ENCODE assay signal across 31 cellular contexts in the genomic region with DNA sequence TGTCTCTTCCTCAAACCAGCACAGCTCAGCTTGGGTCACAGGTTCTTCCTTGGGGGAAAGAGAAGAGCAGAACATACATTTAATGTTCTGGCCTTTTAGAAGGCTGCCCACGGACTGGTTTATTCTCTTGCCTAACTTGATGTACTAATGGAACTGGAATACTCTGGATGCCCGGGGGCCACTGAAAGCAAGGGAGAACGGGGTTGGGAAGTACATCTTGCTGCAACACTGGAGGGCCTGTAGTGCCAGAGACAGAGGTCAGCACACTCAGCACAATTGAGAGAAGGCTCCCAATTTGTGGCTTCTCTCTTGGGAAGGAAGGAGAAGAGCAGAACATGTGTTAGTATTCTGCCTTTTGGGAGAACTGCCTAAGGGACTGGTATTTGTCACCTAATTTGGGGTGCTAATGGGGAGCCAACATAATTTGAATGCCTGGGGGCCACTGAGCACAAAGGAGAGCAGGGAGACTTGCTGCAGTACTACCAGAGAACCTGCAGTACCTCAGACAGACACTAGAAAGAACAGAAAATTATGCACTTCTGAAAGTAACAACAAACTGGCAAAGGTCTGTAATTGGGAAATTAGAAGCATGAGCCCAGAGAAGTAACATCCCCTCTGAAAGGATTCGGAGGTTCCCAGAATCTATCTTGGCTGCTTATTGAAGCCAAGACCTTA. TPM values are rescaled to one million over a fixed set of nuclear protein-coding genes. Genes with fewer than 3 reads are reported as not detected.
A peak's percentile ranks its signal among the peaks of the same experiment; 100 is the strongest.
DNase-seq lines count a peak whose midpoint lies in the region; ATAC-seq, FAIRE-seq and TF ChIP-seq lines count a peak whose summit lies in the region.
"Had no signal": no experiment of that assay in that cellular context is flagged by ENCODE, and none has a peak within 500 bp of the region (broad histone marks: within the 10 kb centered on the region; RNA-seq: fewer than 3 reads in every experiment).

No MANE protein-coding gene starts in this region.

- 52% methylated on average over 4 of the region's 4 CpGs for WGBS in A549 (ENCODE audit: missing lambda C conversion rate)

- H3K27ac Mint-ChIP-seq in GM23338: no peak overlapping the region
- H3K27ac Mint-ChIP-seq in CD4-positive, alpha-beta memory T cell: no peak overlapping the region
- H3K27ac Mint-ChIP-seq: activated CD8-positive, alpha-beta T cell treated with anti-CD3 and anti-CD28 coated beads, Interleukin-2, amount 10 ng/mL, durations not matched to agents 7 days and 5 days; activated naive CD8-positive, alpha-beta T cell treated with anti-CD3 and anti-CD28 coated beads for 36 hours; naive thymus-derived CD4-positive, alpha-beta T cell; stimulated activated naive CD8-positive, alpha-beta T cell treated with anti-CD3 and anti-CD28 coated beads, Interleukin-15, amount 100 ng/mL, for 72 hours had no signal

- no peak for DNase-seq in A549 (ENCODE audit: low read depth in 1 of 2, low spot score in 1 of 2)
- DNase-seq in GM23338 (ENCODE audit: low spot score): peak; percentile 28
- DNase-seq in fibroblast of the aortic adventitia (ENCODE audit: low read depth): no peak
- DNase-seq in stimulated activated naive CD4-positive, alpha-beta T cell treated with Interleukin-2 at 50 U/mL for 16 hours (lab: John Stamatoyannopoulos, UW): no peak
- no peak for DNase-seq in putamen (ENCODE audit: low spot score)
- no peak for DNase-seq in CD4-positive, alpha-beta memory T cell
- no peak for DNase-seq in NCI-H1930 (lab: John Stamatoyannopoulos, UW)
- DNase-seq: activated CD4-positive, alpha-beta T cell treated with anti-CD3 and anti-CD28 coated beads for 1 hour; activated CD8-positive, alpha-beta T cell treated with anti-CD3 and anti-CD28 coated beads, Interleukin-2, amount 10 ng/mL, durations not matched to agents 7 days and 5 days; activated effector memory CD4-positive, alpha-beta T cell treated with anti-CD3 and anti-CD28 coated beads, Interleukin-2, amount 50 U/mL, for 16 hours; activated naive CD8-positive, alpha-beta T cell treated with anti-CD3 and anti-CD28 coated beads for 36 hours; activated T-cell treated with anti-CD3 and anti-CD28 coated beads for 4 hours; central memory CD4-positive, alpha-beta T cell; COR-L47; dermis blood vessel endothelial cell; DMS79; GOT3; left ventricle myocardium inferior; naive thymus-derived CD4-positive, alpha-beta T cell; NCI-H1436 treated with DMSO at 0.1 percent for 48 hours; NCI-H2107; NCI-H446; occipital lobe; stimulated activated naive CD8-positive, alpha-beta T cell treated with anti-CD3 and anti-CD28 coated beads, Interleukin-15, amount 100 ng/mL, for 72 hours had no signal

- ATAC-seq in A549: peak; percentile 56 to 62; a peak in 4 of 6 replicates
- ATAC-seq in GM23338: peak; percentile 79
- ATAC-seq: activated CD8-positive, alpha-beta T cell treated with anti-CD3 and anti-CD28 coated beads, Interleukin-2, amount 10 ng/mL, durations not matched to agents 7 days and 5 days; naive thymus-derived CD4-positive, alpha-beta T cell; stimulated activated naive CD8-positive, alpha-beta T cell treated with anti-CD3 and anti-CD28 coated beads, Interleukin-15, amount 100 ng/mL, for 72 hours had no signal

- no peaks in the 10 kb centered on the region for H3K27me3 ChIP-seq in GM23338 (ENCODE audit: insufficient read depth)
- peaks cover 7% of the 10 kb centered on the region for H3K27me3 ChIP-seq in CD4-positive, alpha-beta memory T cell (ENCODE audit: insufficient read depth, low read length)
- H3K27me3 ChIP-seq: ascending aorta; BLaER1 treated with 17β-estradiol and CSF1 and Interleukin-3, amounts not matched to agents 10 nM and 100 nM had no signal

- POLR2A ChIA-PET in A549 (lab: Yijun Ruan, JAX): no interaction called here
- POLR2A ChIA-PET in CD4-positive, alpha-beta memory T cell (lab: Charles Lee; ENCODE audit: partially characterized antibody): no interaction called here

- CTCF ChIA-PET in A549 (lab: Yijun Ruan, JAX): interaction anchor here (1.0 kb wide), 1 partner anchor 17 kb away, joined by 3 read pairs; no protein-coding TSS in a partner anchor
- CTCF ChIA-PET in CD4-positive, alpha-beta memory T cell (lab: Charles Lee; ENCODE audit: partially characterized antibody): no interaction called here

- H4K20me1 ChIP-seq in GM23338 (replicated peaks; ENCODE audit: insufficient read depth): no peaks in the 10 kb centered on the region
- H4K20me1 ChIP-seq: BLaER1 treated with 17β-estradiol and CSF1 and Interleukin-3, amounts not matched to agents 10 nM and 100 nM had no signal

- H3K27me3 Mint-ChIP-seq in GM23338 (ENCODE audit: insufficient read depth, low read depth, poor library complexity): peaks cover 10% of the 10 kb centered on the region
- H3K27me3 Mint-ChIP-seq in CD4-positive, alpha-beta memory T cell: peaks cover 21 to 24% of the 10 kb centered on the region in 2 donors

- H3K9me3 ChIP-seq in A549: no peaks in the 10 kb centered on the region
- H3K9me3 ChIP-seq in CD4-positive, alpha-beta memory T cell (ENCODE audit: control insufficient read depth in 1 of 2, low read length in 2 of 2): no peaks in the 10 kb centered on the region
- H3K9me3 ChIP-seq: left ventricle myocardium inferior had no signal

- no peaks in the 10 kb centered on the region for H3F3A ChIP-seq in GM23338 (replicated peaks; ENCODE audit: low read depth)

- no peaks in the 10 kb centered on the region; the same call in 2 of the 3 replicates for H3K36me3 Mint-ChIP-seq in GM23338 (ENCODE audit: low read depth)
- peaks cover 1 to 19% of the 10 kb centered on the region in 2 donors for H3K36me3 Mint-ChIP-seq in CD4-positive, alpha-beta memory T cell

- TF ChIP-seq RAD21 in A549 (conservative IDR thresholded peaks at IDR 0.05 in 1 of 2, IDR thresholded peaks at IDR 0.05 in 1 of 2): no peak

- TF ChIP-seq POLR2A in A549 (IDR thresholded peaks at IDR 0.05; ENCODE audit: low read length): no peak

- no peak overlapping the region for H3K4me2 ChIP-seq in A549
- no peak overlapping the region for H3K4me2 ChIP-seq in GM23338
- H3K4me2 ChIP-seq: BLaER1 treated with 17β-estradiol and CSF1 and Interleukin-3, amounts not matched to agents 10 nM and 100 nM had no signal

- peaks cover 8% of the 10 kb centered on the region; the same call in 2 of the 3 replicates for H3K9me3 Mint-ChIP-seq in GM23338
- peaks cover 4 to 33% (median 21%) of the 10 kb centered on the region in 8 donors for H3K9me3 Mint-ChIP-seq in CD4-positive, alpha-beta memory T cell

- FAIRE-seq in A549 (lab: Jason Lieb, UNC): no peak
- FAIRE-seq: A204.1, endometrium, GM12891 had no signal

- H3K9me2 ChIP-seq in GM23338 (ENCODE audit: insufficient read depth): no peaks in the 10 kb centered on the region; the same call in 1 of the 2 replicates

- H2AFZ ChIP-seq in GM23338: no peak overlapping the region

- TF ChIP-seq EP300 in A549 (IDR thresholded peaks at IDR 0.05): no peak

- H3K4me3 Mint-ChIP-seq in GM23338: no peak overlapping the region
- no peak overlapping the region for H3K4me3 Mint-ChIP-seq in CD4-positive, alpha-beta memory T cell
- H3K4me3 Mint-ChIP-seq: activated CD8-positive, alpha-beta T cell treated with anti-CD3 and anti-CD28 coated beads, Interleukin-2, amount 10 ng/mL, durations not matched to agents 7 days and 5 days; activated naive CD8-positive, alpha-beta T cell treated with anti-CD3 and anti-CD28 coated beads for 36 hours; naive thymus-derived CD4-positive, alpha-beta T cell; stimulated activated naive CD8-positive, alpha-beta T cell treated with anti-CD3 and anti-CD28 coated beads, Interleukin-15, amount 100 ng/mL, for 72 hours had no signal

- H3K4me1 ChIP-seq in A549 (peaks cover 10% of the 10 kb centered on the region), GM23338 (ENCODE audit: insufficient read depth) (no peaks in the 10 kb centered on the region)
- H3K4me1 ChIP-seq in CD4-positive, alpha-beta memory T cell (ENCODE audit: insufficient read depth, low read length): no peaks in the 10 kb centered on the region
- H3K4me1 ChIP-seq: ascending aorta; BLaER1 treated with 17β-estradiol and CSF1 and Interleukin-3, amounts not matched to agents 10 nM and 100 nM; left ventricle myocardium inferior had no signal

- H3K79me2 ChIP-seq in GM23338 (replicated peaks; ENCODE audit: insufficient read depth): no peaks in the 10 kb centered on the region

- no peaks in the 10 kb centered on the region; the same call in 2 of the 3 replicates for H3K4me1 Mint-ChIP-seq in GM23338
- no peaks in the 10 kb centered on the region for H3K4me1 Mint-ChIP-seq in CD4-positive, alpha-beta memory T cell
- H3K4me1 Mint-ChIP-seq: activated naive CD8-positive, alpha-beta T cell treated with anti-CD3 and anti-CD28 coated beads for 36 hours; stimulated activated naive CD8-positive, alpha-beta T cell treated with anti-CD3 and anti-CD28 coated beads, Interleukin-15, amount 100 ng/mL, for 72 hours had no signal

- no peaks in the 10 kb centered on the region for H3K36me3 ChIP-seq in GM23338 (ENCODE audit: insufficient read depth)
- no peaks in the 10 kb centered on the region for H3K36me3 ChIP-seq in CD4-positive, alpha-beta memory T cell (ENCODE audit: insufficient read depth, low read length)
- H3K36me3 ChIP-seq: ascending aorta, left ventricle myocardium inferior had no signal

- TF ChIP-seq CTCF in A549 (IDR thresholded peaks at IDR 0.05) (no peak), GM23338 (conservative IDR thresholded peaks at IDR 0.05; ENCODE audit: low read depth in 2 of 2) (peak in 1 of 2 experiments; percentile 33; a peak in 1 of 4 replicates), WI38 (IDR thresholded peaks at IDR 0.05; ENCODE audit: low read depth, low read length) (0 out of 2 replicates have a peak, but pooled peaks have one; percentile 12), fibroblast of the aortic adventitia (IDR thresholded peaks at IDR 0.05; ENCODE audit: insufficient read depth, low read length) (peak; percentile 23)

- intact Hi-C loops in CD4-positive, alpha-beta memory T cell (cut with micrococcal nuclease): no loop called here

- H3K27ac ChIP-seq in A549 (no peak overlapping the region), GM23338 (ENCODE audit: low read depth) (no peak overlapping the region)
- no peak overlapping the region for H3K27ac ChIP-seq in CD4-positive, alpha-beta memory T cell (ENCODE audit: low read depth, low read length)
- H3K27ac ChIP-seq: ascending aorta; BLaER1 treated with 17β-estradiol and CSF1 and Interleukin-3, amounts not matched to agents 10 nM and 100 nM; left ventricle myocardium inferior; skin epidermis had no signal

- H3K4me3 ChIP-seq in A549: no peak overlapping the region
- H3K4me3 ChIP-seq in GM23338: no peak overlapping the region
- no peak overlapping the region for H3K4me3 ChIP-seq in WI38 (ENCODE audit: low read depth, low read length)
- no peak overlapping the region for H3K4me3 ChIP-seq in fibroblast of the aortic adventitia (ENCODE audit: low read depth, low read length)
- no peak overlapping the region for H3K4me3 ChIP-seq in CD4-positive, alpha-beta memory T cell (ENCODE audit: low read length in 2 of 2)
- H3K4me3 ChIP-seq: ascending aorta; BLaER1 treated with 17β-estradiol and CSF1 and Interleukin-3, amounts not matched to agents 10 nM and 100 nM; left ventricle myocardium inferior; skin epidermis had no signal

RNA-seq across cellular contexts. Expression of a gene that starts 14.1 kb away (rescaled TPM):
- polyA plus RNA-seq in A549 (2011; rRNA removed): 4.8 and 6.6 TPM in 2 replicates
- 4.1 and 4.9 TPM in 2 replicates for polyA plus RNA-seq in A549 (2012; cell fraction: cytosol; rRNA removed)
- polyA plus RNA-seq in A549 (2012; cell fraction: nucleus; rRNA removed): 7.8 and 8.0 TPM in 2 replicates
- 5.4 to 6.2 TPM (median 5.5 TPM) in 3 replicates for polyA plus RNA-seq in A549 (2017; fragmentation: RNase III; extraction: RNeasy Plus Mini Kit Qiagen cat#74134 plus additional on column Dnase treatment)
- 5.2 and 5.7 TPM in 2 replicates for polyA minus RNA-seq in A549 (2011; rRNA and poly(A)+ RNA removed)
- 26.4 and 27.7 TPM in 2 replicates for total RNA-seq in GM23338 (2014; rRNA removed; shearing (Covaris generic))
- polyA plus RNA-seq in GM23338 (2016; fragmentation: Nextera tagmentation; extraction: Ambion mirVana): 21.3 and 22.0 TPM in 2 replicates
- 7.2 and 7.4 TPM in 2 replicates for total RNA-seq in fibroblast of the aortic adventitia (ENCODE audit: low replicate concordance)
- total RNA-seq in CD4-positive, alpha-beta memory T cell: 10 to 100 TPM; 17.3 to 18.8 TPM
- 1 to 10 TPM; 8.6 to 10.0 TPM for polyA plus RNA-seq in CD4-positive, alpha-beta memory T cell

RNA-seq across cellular contexts. Expression of a gene that starts 43.3 kb away (rescaled TPM):
- polyA plus RNA-seq in A549 (2011; rRNA removed): 22.6 and 24.8 TPM in 2 replicates
- 7.3 and 8.3 TPM in 2 replicates for polyA plus RNA-seq in A549 (2012; cell fraction: cytosol; rRNA removed)
- 1.3 and 2.2 TPM in 2 replicates for polyA plus RNA-seq in A549 (2012; cell fraction: nucleus; rRNA removed)
- polyA plus RNA-seq in A549 (2017; fragmentation: RNase III; extraction: RNeasy Plus Mini Kit Qiagen cat#74134 plus additional on column Dnase treatment): 8.7 to 12.0 TPM (median 9.1 TPM) in 3 replicates
- polyA minus RNA-seq in A549 (2011; rRNA and poly(A)+ RNA removed): 2.1 and 2.3 TPM in 2 replicates
- 22.1 and 32.9 TPM in 2 replicates for total RNA-seq in GM23338 (2014; rRNA removed; shearing (Covaris generic))
- polyA plus RNA-seq in GM23338 (2016; fragmentation: Nextera tagmentation; extraction: Ambion mirVana): 77.3 and 82.1 TPM in 2 replicates
- total RNA-seq in fibroblast of the aortic adventitia (ENCODE audit: low replicate concordance): 18.9 and 32.1 TPM in 2 replicates
- 10 to 100 TPM; 20.4 to 23.5 TPM for total RNA-seq in CD4-positive, alpha-beta memory T cell
- 10 to 100 TPM; 38.6 to 48.0 TPM for polyA plus RNA-seq in CD4-positive, alpha-beta memory T cell

RNA-seq across cellular contexts. Expression of a gene that starts 43.6 kb away (rescaled TPM):
- polyA plus RNA-seq in A549 (2011; rRNA removed) (9.5 and 10.7 TPM in 2 replicates), A549 (2017; fragmentation: RNase III; extraction: RNeasy Plus Mini Kit Qiagen cat#74134 plus additional on column Dnase treatment) (5.0 to 6.6 TPM (median 5.4 TPM) in 3 replicates), GM23338 (2016; fragmentation: Nextera tagmentation; extraction: Ambion mirVana) (1.2 and 1.9 TPM in 2 replicates)
- polyA plus RNA-seq in A549 (2012; cell fraction: cytosol; rRNA removed): 2.9 and 3.7 TPM in 2 replicates
- polyA plus RNA-seq in A549 (2012; cell fraction: nucleus; rRNA removed): 3.9 and 5.3 TPM in 2 replicates
- polyA minus RNA-seq in A549 (2011; rRNA and poly(A)+ RNA removed): 6.5 and 7.7 TPM in 2 replicates
- 1.8 and 2.2 TPM in 2 replicates for total RNA-seq in GM23338 (2014; rRNA removed; shearing (Covaris generic))
- total RNA-seq in fibroblast of the aortic adventitia (ENCODE audit: low replicate concordance): 9.3 and 16.3 TPM in 2 replicates
- 1 to 10 TPM; 6.5 to 8.6 TPM for total RNA-seq in CD4-positive, alpha-beta memory T cell
- polyA plus RNA-seq in CD4-positive, alpha-beta memory T cell: 1 to 10 TPM; 2.0 to 4.1 TPM
